ENCODE assay signal across 16 cellular contexts in genomic region chr9:93124793-93125192, GRCh38. TPM values are rescaled to one million over a fixed set of nuclear protein-coding genes. Genes with fewer than 3 reads are reported as not detected.
DNase-seq lines count a peak whose midpoint lies in the region; ATAC-seq, FAIRE-seq and TF ChIP-seq lines count a peak whose summit lies in the region.
"Had no signal": no experiment of that assay in that cellular context is flagged by ENCODE, and none has a peak within 500 bp of the region (broad histone marks: within the 10 kb centered on the region; RNA-seq: fewer than 3 reads in every experiment).

No MANE protein-coding gene starts in this region.

- H3K27me3 Mint-ChIP-seq in activated T-cell treated with anti-CD3 and anti-CD28 coated beads, Interleukin-2, amount 50 U/mL, for 4 hours (ENCODE audit: low read depth): no peaks in the 10 kb centered on the region
- H3K27me3 Mint-ChIP-seq in activated T-cell treated with anti-CD3 and anti-CD28 coated beads, Interleukin-2, amount 50 U/mL, for 24 hours: no peaks in the 10 kb centered on the region
- H3K27me3 Mint-ChIP-seq: activated naive CD4-positive, alpha-beta T cell treated with anti-CD3 and anti-CD28 coated beads, Interleukin-2, amount 50 U/mL, for 24 hours had no signal

- H3K9ac ChIP-seq in kidney (ENCODE audit: low read length in 2 of 2): no peak overlapping the region

- peaks cover 3% of the 10 kb centered on the region; the same call in 1 of the 2 replicates for H3K36me3 ChIP-seq in WERI-Rb-1
- H3K36me3 ChIP-seq in kidney (ENCODE audit: control insufficient read depth in 1 of 2, insufficient read depth in 2 of 2, low read length in 2 of 2): peaks cover 16 to 30% of the 10 kb centered on the region in 2 donors
- peaks cover 46% of the 10 kb centered on the region for H3K36me3 ChIP-seq in thoracic aorta
- H3K36me3 ChIP-seq: cardiac muscle cell had no signal

- TF ChIP-seq CTCF in WERI-Rb-1 (IDR thresholded peaks at IDR 0.05; ENCODE audit: low read depth, low read length) (no peak), kidney (IDR thresholded peaks at IDR 0.05; ENCODE audit: borderline replicate concordance, extremely low read depth, insufficient read depth) (no peak), thoracic aorta (IDR thresholded peaks at IDR 0.05) (no peak)

- H3K9me3 ChIP-seq in WERI-Rb-1 (ENCODE audit: severe bottlenecking) (no peaks in the 10 kb centered on the region), kidney (ENCODE audit: control insufficient read depth in 1 of 2, low read length in 2 of 2) (no peaks in the 10 kb centered on the region), thoracic aorta (no peaks in the 10 kb centered on the region)
- H3K9me3 ChIP-seq: Caco-2, psoas muscle, upper lobe of left lung had no signal

- H3K4me3 Mint-ChIP-seq in activated T-cell treated with anti-CD3 and anti-CD28 coated beads, Interleukin-2, amount 50 U/mL, for 4 hours: no peak overlapping the region
- no peak overlapping the region for H3K4me3 Mint-ChIP-seq in activated T-cell treated with anti-CD3 and anti-CD28 coated beads, Interleukin-2, amount 50 U/mL, for 24 hours
- H3K4me3 Mint-ChIP-seq: activated naive CD4-positive, alpha-beta T cell treated with anti-CD3 and anti-CD28 coated beads, Interleukin-2, amount 50 U/mL, for 24 hours had no signal

- intact Hi-C loops in kidney (cut with DNase I): no loop called here

- peaks cover 21% of the 10 kb centered on the region for H3K36me3 Mint-ChIP-seq in activated T-cell treated with anti-CD3 and anti-CD28 coated beads, Interleukin-2, amount 50 U/mL, for 4 hours (ENCODE audit: insufficient read depth)
- H3K36me3 Mint-ChIP-seq in activated T-cell treated with anti-CD3 and anti-CD28 coated beads, Interleukin-2, amount 50 U/mL, for 24 hours (ENCODE audit: low read depth): peaks cover 73% of the 10 kb centered on the region

- peaks cover 46% of the 10 kb centered on the region for H3K4me1 Mint-ChIP-seq in activated T-cell treated with anti-CD3 and anti-CD28 coated beads, Interleukin-2, amount 50 U/mL, for 4 hours (ENCODE audit: low read depth)
- peaks cover 51% of the 10 kb centered on the region for H3K4me1 Mint-ChIP-seq in activated T-cell treated with anti-CD3 and anti-CD28 coated beads, Interleukin-2, amount 50 U/mL, for 24 hours (ENCODE audit: low read depth)

- no peaks in the 10 kb centered on the region for H3K27me3 ChIP-seq in WERI-Rb-1 (ENCODE audit: insufficient read depth, low read depth, severe bottlenecking)
- H3K27me3 ChIP-seq in thoracic aorta (replicated peaks; ENCODE audit: insufficient read depth): no peaks in the 10 kb centered on the region
- H3K27me3 ChIP-seq: cardiac muscle cell, upper lobe of left lung had no signal

- H3K4me3 ChIP-seq in WERI-Rb-1 (ENCODE audit: low read depth, low read length) (no peak overlapping the region), kidney (ENCODE audit: low read length in 2 of 2) (no peak overlapping the region), thoracic aorta (no peak overlapping the region)
- H3K4me3 ChIP-seq: cardiac muscle cell, psoas muscle, upper lobe of left lung had no signal

- no peak for FAIRE-seq in kidney (lab: Jason Lieb, UNC)
- FAIRE-seq: islet of Langerhans had no signal

- ATAC-seq in activated T-cell treated with anti-CD3 and anti-CD28 coated beads, Interleukin-2, amount 50 U/mL, for 4 hours: no peak
- no peak for ATAC-seq in thoracic aorta (ENCODE audit: insufficient number of reproducible peaks, low FRiP score, low read depth)
- ATAC-seq: psoas muscle had no signal

- DNase-seq in activated T-cell treated with anti-CD3 and anti-CD28 coated beads, Interleukin-2, amount 50 U/mL, for 4 hours: peak; percentile 3
- no peak for DNase-seq in activated T-cell treated with anti-CD3 and anti-CD28 coated beads, Interleukin-2, amount 50 U/mL, for 24 hours
- DNase-seq in WERI-Rb-1 (peak; percentile 2), kidney (peak; percentile 67), thoracic aorta (ENCODE audit: low spot score) (peak; percentile 1), caudate nucleus (lab: John Stamatoyannopoulos, UW) (no peak), T-helper 1 cell (no peak)
- no peak for DNase-seq in effector CD4-positive, alpha-beta T cell
- DNase-seq: Caco-2, NCI-H82, T1000 had no signal

- no peaks in the 10 kb centered on the region for H3K9me3 Mint-ChIP-seq in activated T-cell treated with anti-CD3 and anti-CD28 coated beads, Interleukin-2, amount 50 U/mL, for 4 hours
- no peaks in the 10 kb centered on the region for H3K9me3 Mint-ChIP-seq in activated T-cell treated with anti-CD3 and anti-CD28 coated beads, Interleukin-2, amount 50 U/mL, for 24 hours
- H3K9me3 Mint-ChIP-seq: activated naive CD4-positive, alpha-beta T cell treated with anti-CD3 and anti-CD28 coated beads, Interleukin-2, amount 50 U/mL, for 24 hours had no signal

- H3K27ac ChIP-seq in WERI-Rb-1 (no peak overlapping the region), kidney (ENCODE audit: low read depth in 2 of 2, low read length in 2 of 2) (no peak overlapping the region), thoracic aorta (no peak overlapping the region), caudate nucleus (ENCODE audit: low read depth, low read length) (no peak overlapping the region)
- H3K27ac ChIP-seq: cardiac muscle cell, psoas muscle, upper lobe of left lung had no signal

- H3K27ac Mint-ChIP-seq in activated T-cell treated with anti-CD3 and anti-CD28 coated beads, Interleukin-2, amount 50 U/mL, for 24 hours: no peak overlapping the region

- peaks cover 37 to 39% of the 10 kb centered on the region in 2 donors for H3K4me1 ChIP-seq in kidney (ENCODE audit: control insufficient read depth in 1 of 2, insufficient read depth in 1 of 2, low read depth in 1 of 2, low read length in 2 of 2)
- peaks cover 46 to 57% of the 10 kb centered on the region in 2 donors for H3K4me1 ChIP-seq in thoracic aorta (ENCODE audit: control insufficient read depth in 1 of 2, low read depth in 2 of 2)
- H3K4me1 ChIP-seq: Caco-2 had no signal

RNA-seq across cellular contexts. Expression of gene NINJ1, which starts 9.3 kb away (rescaled TPM):
- total RNA-seq in activated T-cell treated with anti-CD3 and anti-CD28 coated beads, Interleukin-2, amount 50 U/mL, for 4 hours: 10 to 100 TPM; 48.6 to 69.8 (median 50.1) TPM
- total RNA-seq in kidney (56.3 TPM), thoracic aorta (100 to 1,000 TPM in 1 of 2 donors, 10 to 100 TPM in 1; 71.2 to 194 TPM)
- 149 TPM for polyA plus RNA-seq in kidney (ENCODE audit: insufficient read depth, low read depth, low replicate concordance)

RNA-seq across cellular contexts. Expression of gene CARD19, which starts 28.8 kb away (rescaled TPM):
- 10 to 100 TPM; 25.5 to 33.8 (median 28.4) TPM for total RNA-seq in activated T-cell treated with anti-CD3 and anti-CD28 coated beads, Interleukin-2, amount 50 U/mL, for 4 hours
- 44.5 TPM for total RNA-seq in kidney
- polyA plus RNA-seq in kidney (ENCODE audit: insufficient read depth, low read depth, low replicate concordance): 49.3 TPM
- total RNA-seq in thoracic aorta: 100 to 1,000 TPM in 1 of 2 donors, 10 to 100 TPM in 1; 46.3 to 103 TPM

RNA-seq across cellular contexts. Expression of gene WNK2, which starts 59.1 kb away (rescaled TPM):
- total RNA-seq in activated T-cell treated with anti-CD3 and anti-CD28 coated beads, Interleukin-2, amount 50 U/mL, for 4 hours: 1 to 10 TPM; 2.7 to 3.3 (median 3.0) TPM
- total RNA-seq in kidney (4.8 TPM), thoracic aorta (1 to 10 TPM in 1 of 2 donors, under 1 TPM in 1; 0.95 to 4.7 TPM)
- 1.5 TPM for polyA plus RNA-seq in kidney (ENCODE audit: insufficient read depth, low read depth, low replicate concordance)

Comparison
In these comparisons a context has a peak if more than half of its experiments do, and no peak if none do; other contexts are left out.
1. DNase-seq: peak in activated T-cell treated with anti-CD3 and anti-CD28 coated beads, Interleukin-2, amount 50 U/mL, for 4 hours (single experiment), WERI-Rb-1 (single experiment), kidney (single experiment) and thoracic aorta (single experiment); none in activated T-cell treated with anti-CD3 and anti-CD28 coated beads, Interleukin-2, amount 50 U/mL, for 24 hours (single experiment), caudate nucleus (0 of 61), T-helper 1 cell (0 of 5) and effector CD4-positive, alpha-beta T cell (single experiment).